Comparison of ENCODE assay signal across 8 cellular contexts in the genomic region with DNA sequence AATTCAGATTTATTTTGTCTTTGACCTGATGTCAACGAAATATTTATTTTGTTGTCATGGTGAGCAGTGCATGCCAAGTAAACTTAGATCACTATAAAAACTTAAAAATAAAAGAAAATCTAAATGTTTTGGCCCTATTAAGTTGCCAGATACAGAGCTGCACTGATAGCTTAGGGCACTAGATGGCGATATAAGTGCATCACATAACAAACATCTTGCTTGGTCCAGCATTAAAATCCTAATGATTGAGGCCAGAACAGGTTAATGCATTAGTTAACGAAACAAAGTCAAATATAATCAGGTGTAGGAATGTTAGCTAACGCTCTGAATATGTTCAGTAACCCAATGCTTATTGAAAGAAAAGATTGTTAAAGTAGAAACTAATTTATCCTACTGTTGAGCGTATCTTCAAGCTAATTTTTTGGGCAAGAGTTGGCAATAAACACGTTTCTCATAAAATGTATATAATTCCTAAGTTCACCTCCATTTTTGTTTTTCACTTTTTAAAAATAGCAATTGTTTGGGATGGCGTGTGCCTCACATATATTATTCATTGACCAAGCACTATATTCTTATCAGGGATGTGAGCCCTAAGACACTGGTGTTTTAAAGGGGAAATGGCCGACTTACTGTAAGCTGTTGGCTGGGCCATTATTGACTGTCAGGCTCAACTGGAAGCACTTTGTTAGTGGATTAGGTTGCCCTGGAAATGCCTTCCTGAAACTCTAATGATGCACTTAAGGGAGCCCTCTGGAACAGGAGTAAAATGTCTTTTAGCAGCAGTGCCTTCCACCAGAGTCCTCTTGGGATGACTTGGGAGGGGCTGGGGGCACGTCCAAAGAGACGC. TPM values are rescaled to one million over a fixed set of nuclear protein-coding genes. Genes with fewer than 3 reads are reported as not detected.
A peak's percentile ranks its signal among the peaks of the same experiment; 100 is the strongest.
DNase-seq lines count a peak whose midpoint lies in the region; ATAC-seq and TF ChIP-seq lines count a peak whose summit lies in the region.

No MANE protein-coding gene starts in this region.

- H3K4me1 Mint-ChIP-seq in GM23338, result peaks cover 16% of the 10 kb centered on the region

- DNase-seq in stimulated activated CD4-positive, alpha-beta T cell treated with anti-CD3 and anti-CD28 coated beads, Interleukin-2, amount 100 ng/mL, for 4 hours (ENCODE audit: low read depth), result peak; percentile 32
- DNase-seq in stimulated activated CD4-positive, alpha-beta T cell treated with anti-CD3 and anti-CD28 coated beads, Interleukin-12 subunit alpha, Interleukin-12 subunit beta, amount 100 ng/mL, for 4 hours, result no peak
- DNase-seq in GM23338 (ENCODE audit: low spot score) (peak; percentile 86), LoVo (ENCODE audit: low spot score) (peak; percentile 66), SK-MEL-5 (ENCODE audit: low read depth, low spot score) (peak; percentile 70), dedifferentiated amniotic fluid mesenchymal stem cell (ENCODE audit: extremely low spot score) (peak; percentile 83), right lobe of liver (no peak), ureter (ENCODE audit: low spot score) (peak; percentile 47)

- TF ChIP-seq CTCF in GM23338 (conservative IDR thresholded peaks at IDR 0.05; ENCODE audit: low read depth in 2 of 2), result peak; percentile 85 to 98
- peak; percentile 86 to 93 (median 90) for TF ChIP-seq CTCF in right lobe of liver (IDR thresholded peaks at IDR 0.05)

- peaks cover 6% of the 10 kb centered on the region for H3K4me1 ChIP-seq in GM23338 (ENCODE audit: insufficient read depth)
- H3K4me1 ChIP-seq in right lobe of liver, result no peaks in the 10 kb centered on the region

- in situ Hi-C loops in SK-MEL-5 (cut with HindIII; ENCODE audit: low pct_unique_long_range_greater_than_20kb, low sequenced_read_pairs), result no loop called here

- H3K27me3 ChIP-seq in GM23338 (ENCODE audit: insufficient read depth), result peaks cover 19% of the 10 kb centered on the region
- H3K27me3 ChIP-seq in right lobe of liver, result no peaks in the 10 kb centered on the region

- ATAC-seq in GM23338 (peak; percentile 58), right lobe of liver (peak; percentile 83 to 91 (median 85))

- peak overlapping the region; percentile 71 for H3K4me3 Mint-ChIP-seq in GM23338

- 25% methylated on average over 10 of the region's 10 CpGs for WGBS in right lobe of liver (ENCODE audit: insufficient coverage, low coverage, low lambda C conversion rate, missing lambda C conversion rate)

- no peaks in the 10 kb centered on the region for H3K79me2 ChIP-seq in GM23338 (replicated peaks; ENCODE audit: insufficient read depth)

- H3K4me2 ChIP-seq in GM23338, result peak overlapping the region; percentile 83

- no peak overlapping the region for H3K27ac ChIP-seq in GM23338 (ENCODE audit: low read depth)
- no peak overlapping the region for H3K27ac ChIP-seq in right lobe of liver

- H3K36me3 Mint-ChIP-seq in GM23338 (ENCODE audit: low read depth), result no peaks in the 10 kb centered on the region

- H3K9me3 Mint-ChIP-seq in GM23338, result no peaks in the 10 kb centered on the region

- peaks cover 8% of the 10 kb centered on the region for H3K27me3 Mint-ChIP-seq in GM23338 (ENCODE audit: insufficient read depth, low read depth, poor library complexity)

- H3K4me3 ChIP-seq in GM23338 (no peak overlapping the region), right lobe of liver (no peak overlapping the region)

- intact Hi-C loops in right lobe of liver (cut with DNase I), result no loop called here

- TF ChIP-seq POLR2A in right lobe of liver (IDR thresholded peaks at IDR 0.05), result no peak

- no peaks in the 10 kb centered on the region for H3F3A ChIP-seq in GM23338 (replicated peaks; ENCODE audit: low read depth)

- H2AFZ ChIP-seq in GM23338, result no peak overlapping the region

- no peaks in the 10 kb centered on the region; the same call in 1 of the 2 replicates for H4K20me1 ChIP-seq in GM23338 (replicated peaks; ENCODE audit: insufficient read depth)

- no peaks in the 10 kb centered on the region for H3K36me3 ChIP-seq in GM23338 (ENCODE audit: insufficient read depth)
- no peaks in the 10 kb centered on the region for H3K36me3 ChIP-seq in right lobe of liver

- H3K9me2 ChIP-seq in GM23338 (ENCODE audit: insufficient read depth), result no peaks in the 10 kb centered on the region

- H3K27ac Mint-ChIP-seq in GM23338, result no peak overlapping the region

- H3K9me3 ChIP-seq in right lobe of liver, result no peaks in the 10 kb centered on the region

TF ChIP-seq in GM23338, 12 proteins besides CTCF, POLR2A, EP300 and RAD21:
- TF ChIP-seq NANOG (IDR thresholded peaks at IDR 0.05; ENCODE audit: borderline replicate concordance), result no peak
- TF ChIP-seq, protein P1, sequence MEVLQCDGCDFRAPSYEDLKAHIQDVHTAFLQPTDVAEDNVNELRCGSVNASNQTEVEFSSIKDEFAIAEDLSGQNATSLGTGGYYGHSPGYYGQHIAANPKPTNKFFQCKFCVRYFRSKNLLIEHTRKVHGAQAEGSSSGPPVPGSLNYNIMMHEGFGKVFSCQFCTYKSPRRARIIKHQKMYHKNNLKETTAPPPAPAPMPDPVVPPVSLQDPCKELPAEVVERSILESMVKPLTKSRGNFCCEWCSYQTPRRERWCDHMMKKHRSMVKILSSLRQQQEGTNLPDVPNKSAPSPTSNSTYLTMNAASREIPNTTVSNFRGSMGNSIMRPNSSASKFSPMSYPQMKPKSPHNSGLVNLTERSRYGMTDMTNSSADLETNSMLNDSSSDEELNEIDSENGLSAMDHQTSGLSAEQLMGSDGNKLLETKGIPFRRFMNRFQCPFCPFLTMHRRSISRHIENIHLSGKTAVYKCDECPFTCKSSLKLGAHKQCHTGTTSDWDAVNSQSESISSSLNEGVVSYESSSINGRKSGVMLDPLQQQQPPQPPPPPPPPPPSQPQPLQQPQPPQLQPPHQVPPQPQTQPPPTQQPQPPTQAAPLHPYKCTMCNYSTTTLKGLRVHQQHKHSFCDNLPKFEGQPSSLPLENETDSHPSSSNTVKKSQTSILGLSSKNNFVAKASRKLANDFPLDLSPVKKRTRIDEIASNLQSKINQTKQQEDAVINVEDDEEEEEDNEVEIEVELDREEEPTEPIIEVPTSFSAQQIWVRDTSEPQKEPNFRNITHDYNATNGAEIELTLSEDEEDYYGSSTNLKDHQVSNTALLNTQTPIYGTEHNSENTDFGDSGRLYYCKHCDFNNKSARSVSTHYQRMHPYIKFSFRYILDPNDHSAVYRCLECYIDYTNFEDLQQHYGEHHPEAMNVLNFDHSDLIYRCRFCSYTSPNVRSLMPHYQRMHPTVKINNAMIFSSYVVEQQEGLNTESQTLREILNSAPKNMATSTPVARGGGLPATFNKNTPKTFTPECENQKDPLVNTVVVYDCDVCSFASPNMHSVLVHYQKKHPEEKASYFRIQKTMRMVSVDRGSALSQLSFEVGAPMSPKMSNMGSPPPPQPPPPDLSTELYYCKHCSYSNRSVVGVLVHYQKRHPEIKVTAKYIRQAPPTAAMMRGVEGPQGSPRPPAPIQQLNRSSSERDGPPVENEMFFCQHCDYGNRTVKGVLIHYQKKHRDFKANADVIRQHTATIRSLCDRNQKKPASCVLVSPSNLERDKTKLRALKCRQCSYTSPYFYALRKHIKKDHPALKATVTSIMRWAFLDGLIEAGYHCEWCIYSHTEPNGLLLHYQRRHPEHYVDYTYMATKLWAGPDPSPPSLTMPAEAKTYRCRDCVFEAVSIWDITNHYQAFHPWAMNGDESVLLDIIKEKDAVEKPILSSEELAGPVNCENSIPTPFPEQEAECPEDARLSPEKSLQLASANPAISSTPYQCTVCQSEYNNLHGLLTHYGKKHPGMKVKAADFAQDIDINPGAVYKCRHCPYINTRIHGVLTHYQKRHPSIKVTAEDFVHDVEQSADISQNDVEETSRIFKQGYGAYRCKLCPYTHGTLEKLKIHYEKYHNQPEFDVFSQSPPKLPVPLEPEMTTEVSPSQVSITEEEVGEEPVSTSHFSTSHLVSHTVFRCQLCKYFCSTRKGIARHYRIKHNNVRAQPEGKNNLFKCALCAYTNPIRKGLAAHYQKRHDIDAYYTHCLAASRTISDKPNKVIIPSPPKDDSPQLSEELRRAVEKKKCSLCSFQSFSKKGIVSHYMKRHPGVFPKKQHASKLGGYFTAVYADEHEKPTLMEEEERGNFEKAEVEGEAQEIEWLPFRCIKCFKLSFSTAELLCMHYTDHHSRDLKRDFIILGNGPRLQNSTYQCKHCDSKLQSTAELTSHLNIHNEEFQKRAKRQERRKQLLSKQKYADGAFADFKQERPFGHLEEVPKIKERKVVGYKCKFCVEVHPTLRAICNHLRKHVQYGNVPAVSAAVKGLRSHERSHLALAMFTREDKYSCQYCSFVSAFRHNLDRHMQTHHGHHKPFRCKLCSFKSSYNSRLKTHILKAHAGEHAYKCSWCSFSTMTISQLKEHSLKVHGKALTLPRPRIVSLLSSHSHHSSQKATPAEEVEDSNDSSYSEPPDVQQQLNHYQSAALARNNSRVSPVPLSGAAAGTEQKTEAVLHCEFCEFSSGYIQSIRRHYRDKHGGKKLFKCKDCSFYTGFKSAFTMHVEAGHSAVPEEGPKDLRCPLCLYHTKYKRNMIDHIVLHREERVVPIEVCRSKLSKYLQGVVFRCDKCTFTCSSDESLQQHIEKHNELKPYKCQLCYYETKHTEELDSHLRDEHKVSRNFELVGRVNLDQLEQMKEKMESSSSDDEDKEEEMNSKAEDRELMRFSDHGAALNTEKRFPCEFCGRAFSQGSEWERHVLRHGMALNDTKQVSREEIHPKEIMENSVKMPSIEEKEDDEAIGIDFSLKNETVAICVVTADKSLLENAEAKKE (CRISPR knock-in tag; IDR thresholded peaks at IDR 0.05), result no peak
- no peak for TF ChIP-seq EZH2phosphoT487 (IDR thresholded peaks at IDR 0.05; ENCODE audit: unreplicated experiment)

RNA-seq across cellular contexts. Expression of gene KCTD16, which starts 33.3 kb away (rescaled TPM):
- total RNA-seq in GM23338 (2014; rRNA removed; shearing (Covaris generic)), result 0.16 and 0.76 TPM in 2 replicates
- 0.02 and 0.05 TPM in 2 replicates for polyA plus RNA-seq in GM23338 (2016; fragmentation: Nextera tagmentation; extraction: Ambion mirVana)
- total RNA-seq in SK-MEL-5 (2014; rRNA removed; shearing (Covaris generic)), result 0.03 TPM in 1 of 2 replicates, not detected in the other
- polyA plus RNA-seq in SK-MEL-5 (2015; cell fraction: cytosol; rRNA removed), result not detected in 2 replicates
- polyA plus RNA-seq in SK-MEL-5 (2015; cell fraction: nucleus; rRNA removed), result not detected in 2 replicates
- total RNA-seq in right lobe of liver, result under 1 TPM in 3 of 6 experiments, not detected in 3; under 0.01 to 0.02 (median 0.02) TPM
- total RNA-seq in ureter, result 0.18 TPM

RNA-seq across cellular contexts. Expression of gene YIPF5, which starts 33.5 kb away (rescaled TPM):
- 39.4 and 46.5 TPM in 2 replicates for total RNA-seq in GM23338 (2014; rRNA removed; shearing (Covaris generic))
- 22.1 and 28.1 TPM in 2 replicates for polyA plus RNA-seq in GM23338 (2016; fragmentation: Nextera tagmentation; extraction: Ambion mirVana)
- total RNA-seq in SK-MEL-5 (2014; rRNA removed; shearing (Covaris generic)), result 48.6 and 50.7 TPM in 2 replicates
- 35.7 and 37.8 TPM in 2 replicates for polyA plus RNA-seq in SK-MEL-5 (2015; cell fraction: cytosol; rRNA removed)
- 21.0 and 24.1 TPM in 2 replicates for polyA plus RNA-seq in SK-MEL-5 (2015; cell fraction: nucleus; rRNA removed)
- 10 to 100 TPM; 21.6 to 28.1 (median 23.7) TPM for total RNA-seq in right lobe of liver
- total RNA-seq in ureter, result 45.0 TPM

Comparison
In these comparisons a context has a peak if more than half of its experiments do, and no peak if none do; other contexts are left out.
1. DNase-seq: peak in stimulated activated CD4-positive, alpha-beta T cell treated with anti-CD3 and anti-CD28 coated beads, Interleukin-2, amount 100 ng/mL, for 4 hours (single experiment), GM23338 (single experiment), LoVo (single experiment), SK-MEL-5 (single experiment), dedifferentiated amniotic fluid mesenchymal stem cell (single experiment) and ureter (single experiment); none in stimulated activated CD4-positive, alpha-beta T cell treated with anti-CD3 and anti-CD28 coated beads, Interleukin-12 subunit alpha, Interleukin-12 subunit beta, amount 100 ng/mL, for 4 hours (single experiment) and right lobe of liver (0 of 3).